23 cellular contexts compared by ENCODE assay signal in the genomic region with DNA sequence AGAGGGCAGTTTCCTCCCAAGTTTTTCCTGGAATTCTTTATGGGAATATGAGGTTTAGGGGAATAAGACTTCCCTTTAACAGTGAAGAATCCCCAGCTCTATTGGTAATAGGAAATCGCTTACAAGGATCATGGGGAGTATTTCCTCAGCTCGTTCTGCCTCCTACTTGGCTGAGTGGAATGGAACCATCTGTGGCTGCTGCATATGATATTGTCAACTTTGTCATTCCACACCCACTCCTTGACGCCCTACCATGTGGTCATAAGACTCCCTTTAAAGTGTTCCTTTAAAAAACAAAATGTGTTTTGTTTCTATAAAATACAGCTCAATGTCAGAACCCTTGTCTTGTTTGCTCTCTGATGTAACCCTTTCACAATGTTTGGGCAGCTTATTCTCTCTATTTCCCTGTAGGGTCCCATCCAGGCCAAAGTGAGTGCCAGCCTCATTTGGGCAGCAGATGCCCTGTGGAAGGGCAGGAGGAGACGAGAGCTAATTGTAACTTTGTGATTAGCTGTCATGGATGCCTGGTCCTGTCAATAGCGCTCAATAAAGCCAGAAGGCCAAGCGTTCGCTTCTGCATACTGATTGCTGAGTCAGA. TPM values are rescaled to one million over a fixed set of nuclear protein-coding genes. Genes with fewer than 3 reads are reported as not detected.
"Had no signal": no experiment of that assay in that cellular context is flagged by ENCODE, and none has a peak within 500 bp of the region (broad histone marks: within the 10 kb centered on the region; RNA-seq: fewer than 3 reads in every experiment).

No MANE protein-coding gene starts in this region.

- DNase-seq: KBM-7, MV-4-11, NCI-H1048, NCI-H1105, NCI-H1417, NCI-H146, NCI-H1694 treated with DMSO at 0.1 percent for 48 hours, NCI-H2081, NCI-H2171, NCI-H226, NCI-H446, NCI-H510A, NCI-H524 treated with DMSO at 0.1 percent for 48 hours, NCI-H774, PC-3, SHP77, SK-N-SH, SW 1271, T-cell had no signal

- H3K9me3 ChIP-seq: SK-N-SH had no signal

- H3K4me2 ChIP-seq: SK-N-SH had no signal

- H3K9ac ChIP-seq: SK-N-SH had no signal

- ATAC-seq: Panc1, PC-3, T-cell had no signal

- H3K27ac ChIP-seq: RWPE1 had no signal

RNA-seq across cellular contexts. Expression of gene ATRNL1, which starts 33.8 kb away (rescaled TPM):
- total RNA-seq: MCF 10A, OCI-LY7, PC-3 had no signal
